18 cellular contexts compared by ENCODE assay signal in genomic region chr7:39321245-39321644, GRCh38.
DNase-seq lines count a peak whose midpoint lies in the region; ATAC-seq lines count a peak whose summit lies in the region.
"Had no signal": no experiment of that assay in that cellular context is flagged by ENCODE, and none has a peak within 500 bp of the region (broad histone marks: within the 10 kb centered on the region; RNA-seq: fewer than 3 reads in every experiment).

No MANE protein-coding gene starts in this region.

- H4K91ac ChIP-seq in mesenchymal stem cell (ENCODE audit: low read length): no peak overlapping the region

- H3K4me2 ChIP-seq in mesenchymal stem cell (ENCODE audit: low read length, poor library complexity, severe bottlenecking): no peak overlapping the region
- H3K4me2 ChIP-seq: BLaER1 treated with 17β-estradiol and CSF1 and Interleukin-3, amounts not matched to agents 10 nM and 100 nM; GM23338 had no signal

- no peak overlapping the region for H3K18ac ChIP-seq in mesenchymal stem cell (ENCODE audit: low read depth in 1 of 2, low read length in 2 of 2)

- H3K4me3 ChIP-seq in mesenchymal stem cell (ENCODE audit: insufficient read depth in 1 of 2, low read depth in 1 of 2, low read length in 2 of 2): no peak overlapping the region
- H3K4me3 ChIP-seq: BLaER1 treated with 17β-estradiol and CSF1 and Interleukin-3, amounts not matched to agents 10 nM and 100 nM; GM23338; HAP-1 had no signal

- peaks cover 4% of the 10 kb centered on the region for H3K4me1 ChIP-seq in mesenchymal stem cell (ENCODE audit: control insufficient read depth, insufficient read depth, low read depth, low read length)
- H3K4me1 ChIP-seq: BE2C had no signal

- no peaks in the 10 kb centered on the region for H3K36me3 ChIP-seq in mesenchymal stem cell (ENCODE audit: control insufficient read depth in 1 of 2, insufficient read depth in 2 of 2, low read depth in 1 of 2, low read length in 2 of 2)
- H3K36me3 ChIP-seq: BE2C; BLaER1 treated with 17β-estradiol and CSF1 and Interleukin-3, amounts not matched to agents 10 nM and 100 nM had no signal

- H3K79me1 ChIP-seq in mesenchymal stem cell (replicated peaks; ENCODE audit: low read length, poor library complexity, severe bottlenecking): no peaks in the 10 kb centered on the region

- H2AK5ac ChIP-seq in mesenchymal stem cell (ENCODE audit: low read length, severe bottlenecking): peak overlapping the region; percentile 62

- no peak overlapping the region for H3K14ac ChIP-seq in mesenchymal stem cell (ENCODE audit: low read length in 2 of 2)

- peak; percentile 84 for DNase-seq in DMS53 (lab: John Stamatoyannopoulos, UW)
- peak; percentile 7 for DNase-seq in NCI-H526 treated with DMSO at 0.1 percent for 48 hours (lab: John Stamatoyannopoulos, UW)
- DNase-seq in mesenchymal stem cell: no peak
- DNase-seq in GOT3 (lab: John Stamatoyannopoulos, UW): no peak
- DNase-seq in AML-193 (lab: John Stamatoyannopoulos, UW): no peak
- no peak for DNase-seq in activated CD4-positive, CD25-positive, alpha-beta regulatory T cell (lab: John Stamatoyannopoulos, UW)
- DNase-seq: BE2C; CD4-positive, alpha-beta T cell; CD8-positive, alpha-beta memory T cell; DMS 273 treated with DMSO at 0.1 percent for 48 hours; DND-41; HFFc6 had no signal

- no peaks in the 10 kb centered on the region for H3K9me3 ChIP-seq in mesenchymal stem cell (ENCODE audit: control insufficient read depth, low read length)
- H3K9me3 ChIP-seq: BE2C had no signal

- WGBS in mesenchymal stem cell: 68% methylated on average over 3 of the region's 3 CpGs

- H3K27me3 ChIP-seq in mesenchymal stem cell (ENCODE audit: control insufficient read depth in 1 of 2, insufficient read depth in 1 of 2, low read length in 2 of 2): peaks cover 0 to 18% of the 10 kb centered on the region in 2 experiments
- H3K27me3 ChIP-seq: BLaER1 treated with 17β-estradiol and CSF1 and Interleukin-3, amounts not matched to agents 10 nM and 100 nM had no signal

- ATAC-seq in GM18511 (IDR thresholded peaks at IDR 0.05; ENCODE audit: unreplicated experiment) (peak; percentile 58), HG03571 (IDR thresholded peaks at IDR 0.05; ENCODE audit: unreplicated experiment) (no peak)
- ATAC-seq: GM23338 had no signal

- H4K8ac ChIP-seq in mesenchymal stem cell (ENCODE audit: low read length): no peak overlapping the region

- no peak overlapping the region for H3K4ac ChIP-seq in mesenchymal stem cell (ENCODE audit: low read depth in 1 of 2, low read length in 2 of 2)

- no peak overlapping the region for H2BK5ac ChIP-seq in mesenchymal stem cell (ENCODE audit: low read depth, low read length, poor library complexity, severe bottlenecking)

- H3K9ac ChIP-seq in mesenchymal stem cell (ENCODE audit: low read length): no peak overlapping the region
- H3K9ac ChIP-seq: BLaER1 treated with 17β-estradiol and CSF1 and Interleukin-3, amounts not matched to agents 10 nM and 100 nM had no signal

- no peak overlapping the region for H2BK12ac ChIP-seq in mesenchymal stem cell (ENCODE audit: low read length in 2 of 2)

- no peak overlapping the region for H2AFZ ChIP-seq in mesenchymal stem cell (ENCODE audit: low read depth, low read length)
- H2AFZ ChIP-seq: GM23338 had no signal

- no peak overlapping the region for H2BK120ac ChIP-seq in mesenchymal stem cell (ENCODE audit: low read depth, low read length)

- H3K27ac ChIP-seq in mesenchymal stem cell (ENCODE audit: low read length, poor library complexity, severe bottlenecking): no peak overlapping the region
- H3K27ac ChIP-seq: 22Rv1; BLaER1 treated with 17β-estradiol and CSF1 and Interleukin-3, amounts not matched to agents 10 nM and 100 nM had no signal

- no peak overlapping the region for H2BK15ac ChIP-seq in mesenchymal stem cell (ENCODE audit: low read depth, poor library complexity, severe bottlenecking)

- H3K23ac ChIP-seq in mesenchymal stem cell (ENCODE audit: low read length in 2 of 2): no peak overlapping the region

Comparison
In these comparisons a context has a peak if more than half of its experiments do, and no peak if none do; other contexts are left out.
1. DNase-seq: peak in DMS53 (single experiment) and NCI-H526 treated with DMSO at 0.1 percent for 48 hours (single experiment); none in mesenchymal stem cell (single experiment), GOT3 (single experiment), AML-193 (0 of 2) and activated CD4-positive, CD25-positive, alpha-beta regulatory T cell (0 of 4).